In the genomic region with DNA sequence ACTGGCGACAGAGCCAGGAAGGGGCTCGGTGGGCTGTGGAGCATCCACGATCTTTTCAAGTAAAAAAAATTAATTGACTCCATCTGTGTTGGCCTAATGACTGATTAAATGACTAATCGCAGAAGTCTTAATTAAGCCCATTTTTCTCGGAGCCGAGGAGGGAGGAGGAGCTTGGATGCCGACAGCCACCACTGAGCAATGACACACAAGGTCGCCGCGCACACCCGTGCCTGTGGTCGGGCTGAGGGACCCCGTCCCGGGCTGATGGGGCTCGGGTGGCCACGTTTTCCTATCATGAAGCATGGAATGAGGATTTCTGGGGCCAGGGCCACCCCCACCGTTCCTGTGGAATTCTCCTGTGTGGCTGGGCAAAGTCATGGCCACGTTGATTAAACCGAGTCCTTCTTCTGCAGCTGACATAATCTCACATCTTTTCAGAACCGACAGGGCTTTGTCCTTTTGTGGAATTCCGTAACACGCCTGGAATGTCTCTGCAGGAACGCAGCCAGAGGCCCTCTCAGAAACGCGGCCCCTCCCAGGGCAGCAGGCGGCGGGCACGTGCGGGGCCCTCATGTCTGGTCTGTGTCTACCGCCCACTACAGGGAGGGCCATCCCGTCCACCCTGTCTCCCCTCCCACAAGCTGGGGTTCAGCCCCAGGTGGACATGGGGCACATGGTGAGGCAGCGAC, we compare ENCODE assay signal across 1 cellular context.
TF ChIP-seq lines count a peak whose summit lies in the region.

No MANE protein-coding gene starts in this region.

TF ChIP-seq in HepG2, 621 proteins besides CTCF, POLR2A, EP300 and RAD21 (continued from another document and continues in another):
- no peak for TF ChIP-seq ZBTB49 (CRISPR knock-in tag; IDR thresholded peaks at IDR 0.05; ENCODE audit: borderline replicate concordance)
- TF ChIP-seq E2F2 (CRISPR knock-in tag; IDR thresholded peaks at IDR 0.05; ENCODE audit: borderline replicate concordance): no peak
- no peak for TF ChIP-seq NFATC3 (CRISPR knock-in tag; IDR thresholded peaks at IDR 0.05)
- no peak for TF ChIP-seq DBP (CRISPR knock-in tag; IDR thresholded peaks at IDR 0.05; ENCODE audit: not compliant biosample characterization)
- TF ChIP-seq CAMTA2 (CRISPR knock-in tag; IDR thresholded peaks at IDR 0.05; ENCODE audit: borderline replicate concordance): no peak
- no peak for TF ChIP-seq CHD4 (IDR thresholded peaks at IDR 0.05; ENCODE audit: borderline replicate concordance, low read length)
- no peak for TF ChIP-seq ZNF205 (CRISPR knock-in tag; IDR thresholded peaks at IDR 0.05)
- TF ChIP-seq, protein P1, sequence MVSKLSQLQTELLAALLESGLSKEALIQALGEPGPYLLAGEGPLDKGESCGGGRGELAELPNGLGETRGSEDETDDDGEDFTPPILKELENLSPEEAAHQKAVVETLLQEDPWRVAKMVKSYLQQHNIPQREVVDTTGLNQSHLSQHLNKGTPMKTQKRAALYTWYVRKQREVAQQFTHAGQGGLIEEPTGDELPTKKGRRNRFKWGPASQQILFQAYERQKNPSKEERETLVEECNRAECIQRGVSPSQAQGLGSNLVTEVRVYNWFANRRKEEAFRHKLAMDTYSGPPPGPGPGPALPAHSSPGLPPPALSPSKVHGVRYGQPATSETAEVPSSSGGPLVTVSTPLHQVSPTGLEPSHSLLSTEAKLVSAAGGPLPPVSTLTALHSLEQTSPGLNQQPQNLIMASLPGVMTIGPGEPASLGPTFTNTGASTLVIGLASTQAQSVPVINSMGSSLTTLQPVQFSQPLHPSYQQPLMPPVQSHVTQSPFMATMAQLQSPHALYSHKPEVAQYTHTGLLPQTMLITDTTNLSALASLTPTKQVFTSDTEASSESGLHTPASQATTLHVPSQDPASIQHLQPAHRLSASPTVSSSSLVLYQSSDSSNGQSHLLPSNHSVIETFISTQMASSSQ (IDR thresholded peaks at IDR 0.05; ENCODE audit: low read depth): no peak
- TF ChIP-seq, protein P1 (CRISPR knock-in tag; IDR thresholded peaks at IDR 0.05; ENCODE audit: borderline replicate concordance): no peak
- TF ChIP-seq NBN (conservative IDR thresholded peaks at IDR 0.05): no peak
- no peak for TF ChIP-seq KAT7 (CRISPR knock-in tag; IDR thresholded peaks at IDR 0.05; ENCODE audit: borderline replicate concordance)
- no peak for TF ChIP-seq PCBP2 (optimal IDR thresholded peaks at IDR 0.05; ENCODE audit: low read depth, low read length, poor library complexity, severe bottlenecking)
- no peak for TF ChIP-seq THRA (CRISPR knock-in tag; IDR thresholded peaks at IDR 0.05; ENCODE audit: borderline replicate concordance)
- no peak for TF ChIP-seq ZIK1 (CRISPR knock-in tag; IDR thresholded peaks at IDR 0.05; ENCODE audit: borderline replicate concordance, low read depth)
- TF ChIP-seq ZNF274 (CRISPR knock-in tag; IDR thresholded peaks at IDR 0.05): 0 out of 2 replicates have a peak, but pooled peaks have one; percentile 41
- TF ChIP-seq ZFP1 (CRISPR knock-in tag; IDR thresholded peaks at IDR 0.05): no peak
- TF ChIP-seq BCL6 (CRISPR knock-in tag; IDR thresholded peaks at IDR 0.05): peak; percentile 57
- TF ChIP-seq SNRNP70 (IDR thresholded peaks at IDR 0.05; ENCODE audit: low read depth, low read length): no peak
- TF ChIP-seq JUNB (CRISPR knock-in tag; IDR thresholded peaks at IDR 0.05; ENCODE audit: borderline replicate concordance): no peak
- TF ChIP-seq SOX6 (IDR thresholded peaks at IDR 0.05): no peak
- peak; percentile 53; the same call in 1 of the 2 replicates for TF ChIP-seq SOX6 (CRISPR knock-in tag; IDR thresholded peaks at IDR 0.05)
- no peak for TF ChIP-seq NFYB (CRISPR knock-in tag; IDR thresholded peaks at IDR 0.05)
- no peak for TF ChIP-seq ZFP90 (CRISPR knock-in tag; IDR thresholded peaks at IDR 0.05; ENCODE audit: borderline replicate concordance)
- no peak for TF ChIP-seq FLYWCH1 (CRISPR knock-in tag; IDR thresholded peaks at IDR 0.05)
- TF ChIP-seq RFXAP (CRISPR knock-in tag; IDR thresholded peaks at IDR 0.05; ENCODE audit: borderline replicate concordance): no peak
- TF ChIP-seq, protein P2, sequence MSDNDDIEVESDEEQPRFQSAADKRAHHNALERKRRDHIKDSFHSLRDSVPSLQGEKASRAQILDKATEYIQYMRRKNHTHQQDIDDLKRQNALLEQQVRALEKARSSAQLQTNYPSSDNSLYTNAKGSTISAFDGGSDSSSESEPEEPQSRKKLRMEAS (IDR thresholded peaks at IDR 0.05): peak; percentile 66
- no peak for TF ChIP-seq AKNA (CRISPR knock-in tag; IDR thresholded peaks at IDR 0.05; ENCODE audit: borderline replicate concordance)
- no peak for TF ChIP-seq MBD4 (IDR thresholded peaks at IDR 0.05; ENCODE audit: borderline replicate concordance, low read length)
- TF ChIP-seq ZNF160 (CRISPR knock-in tag; IDR thresholded peaks at IDR 0.05): no peak
- no peak for TF ChIP-seq ZNF296 (CRISPR knock-in tag; conservative IDR thresholded peaks at IDR 0.05)
- TF ChIP-seq MEIS2 (CRISPR knock-in tag; IDR thresholded peaks at IDR 0.05): no peak
- no peak for TF ChIP-seq PAWR (CRISPR knock-in tag; IDR thresholded peaks at IDR 0.05; ENCODE audit: borderline replicate concordance)
- TF ChIP-seq, protein P3, sequence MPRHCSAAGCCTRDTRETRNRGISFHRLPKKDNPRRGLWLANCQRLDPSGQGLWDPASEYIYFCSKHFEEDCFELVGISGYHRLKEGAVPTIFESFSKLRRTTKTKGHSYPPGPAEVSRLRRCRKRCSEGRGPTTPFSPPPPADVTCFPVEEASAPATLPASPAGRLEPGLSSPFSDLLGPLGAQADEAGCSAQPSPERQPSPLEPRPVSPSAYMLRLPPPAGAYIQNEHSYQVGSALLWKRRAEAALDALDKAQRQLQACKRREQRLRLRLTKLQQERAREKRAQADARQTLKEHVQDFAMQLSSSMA (CRISPR knock-in tag; IDR thresholded peaks at IDR 0.05): no peak
- TF ChIP-seq IRF1 (CRISPR knock-in tag; IDR thresholded peaks at IDR 0.05; ENCODE audit: low read depth): no peak
- no peak for TF ChIP-seq ZNF598 (CRISPR knock-in tag; IDR thresholded peaks at IDR 0.05; ENCODE audit: borderline replicate concordance)
- no peak for TF ChIP-seq GTF2F1 (IDR thresholded peaks at IDR 0.05; ENCODE audit: low read length)
- TF ChIP-seq MLXIP (CRISPR knock-in tag; IDR thresholded peaks at IDR 0.05; ENCODE audit: borderline replicate concordance): 0 out of 2 replicates have a peak, but pooled peaks have one; percentile 60
